ENCODE assay signal across 19 cellular contexts in genomic region chr3:141039573-141039972, GRCh38. TPM values are rescaled to one million over a fixed set of nuclear protein-coding genes. Genes with fewer than 3 reads are reported as not detected.
"Had no signal": no experiment of that assay in that cellular context is flagged by ENCODE, and none has a peak within 500 bp of the region (broad histone marks: within the 10 kb centered on the region; RNA-seq: fewer than 3 reads in every experiment).

No MANE protein-coding gene starts in this region.

- H3K36me3 Mint-ChIP-seq: activated naive CD8-positive, alpha-beta T cell; brain; memory B cell had no signal

- DNase-seq: activated CD4-positive, alpha-beta T cell treated with anti-CD3 and anti-CD28 coated beads for 1 hour; activated CD4-positive, alpha-beta T cell treated with anti-CD3 and anti-CD28 coated beads, Interleukin-2, amount 50 U/mL, for 48 hours; activated effector memory CD4-positive, alpha-beta T cell treated with anti-CD3 and anti-CD28 coated beads, Interleukin-2, amount 50 U/mL, for 16 hours; activated T-cell treated with anti-CD3 and anti-CD28 coated beads, Interleukin-2, amount 50 U/mL, for 4 hours; amygdala; esophagus squamous epithelium; heart left ventricle; ovary; stimulated activated CD4-positive, alpha-beta T cell treated with anti-CD3 and anti-CD28 coated beads, Interleukin-4, amount 100 ng/mL, for 24 hours; stimulated activated naive CD8-positive, alpha-beta T cell treated with anti-CD3 and anti-CD28 coated beads, Interleukin-15, amount 100 ng/mL, for 72 hours; testis; upper lobe of right lung had no signal

- H3K4me1 ChIP-seq: esophagus squamous epithelium, heart left ventricle, testis, upper lobe of right lung had no signal

- H3K4me1 Mint-ChIP-seq: brain; memory B cell; stimulated activated naive CD8-positive, alpha-beta T cell treated with anti-CD3 and anti-CD28 coated beads, Interleukin-15, amount 100 ng/mL, for 72 hours had no signal

- H3K9me3 Mint-ChIP-seq: activated T-cell treated with anti-CD3 and anti-CD28 coated beads, Interleukin-2, amount 50 U/mL, for 4 hours; brain; dendritic cell treated with granulocyte-macrophage colony-stimulating factor and Interleukin-4, amounts not matched to agents 40 ng/mL and 50 ng/mL, for 4 days; memory B cell; stimulated activated naive CD8-positive, alpha-beta T cell treated with anti-CD3 and anti-CD28 coated beads, Interleukin-15, amount 100 ng/mL, for 72 hours; T-helper 2 cell treated with Interferon-gamma antibody and Interleukin-4, amounts not matched to agents 5 μg/mL and 100 μg/mL, for 36 hours had no signal

- ATAC-seq: activated T-cell treated with anti-CD3 and anti-CD28 coated beads, Interleukin-2, amount 50 U/mL, for 4 hours; heart left ventricle; left lobe of liver; stimulated activated naive CD8-positive, alpha-beta T cell treated with anti-CD3 and anti-CD28 coated beads, Interleukin-15, amount 100 ng/mL, for 72 hours; upper lobe of right lung had no signal

- H3K27me3 ChIP-seq: heart left ventricle, ovary, testis, upper lobe of right lung had no signal

- H3K27ac ChIP-seq: esophagus squamous epithelium, heart left ventricle, ovary, testis, upper lobe of right lung had no signal

- FAIRE-seq: frontal cortex had no signal

- H3K9me3 ChIP-seq: esophagus squamous epithelium, heart left ventricle, ovary, testis, upper lobe of right lung had no signal

- H3K4me3 ChIP-seq: esophagus squamous epithelium, heart left ventricle, ovary, testis, upper lobe of right lung had no signal

- H3K36me3 ChIP-seq: esophagus squamous epithelium, heart left ventricle, ovary, upper lobe of right lung had no signal

- H3K4me3 Mint-ChIP-seq: activated naive CD8-positive, alpha-beta T cell; activated T-cell treated with anti-CD3 and anti-CD28 coated beads, Interleukin-2, amount 50 U/mL, for 4 hours; brain; dendritic cell treated with granulocyte-macrophage colony-stimulating factor and Interleukin-4, amounts not matched to agents 40 ng/mL and 50 ng/mL, for 4 days; memory B cell; stimulated activated naive CD8-positive, alpha-beta T cell treated with anti-CD3 and anti-CD28 coated beads, Interleukin-15, amount 100 ng/mL, for 72 hours; T-helper 2 cell treated with Interferon-gamma antibody and Interleukin-4, amounts not matched to agents 5 μg/mL and 100 μg/mL, for 36 hours had no signal

- H3K27ac Mint-ChIP-seq: activated naive CD8-positive, alpha-beta T cell; brain; dendritic cell treated with granulocyte-macrophage colony-stimulating factor and Interleukin-4, amounts not matched to agents 40 ng/mL and 50 ng/mL, for 4 days; memory B cell; stimulated activated naive CD8-positive, alpha-beta T cell treated with anti-CD3 and anti-CD28 coated beads, Interleukin-15, amount 100 ng/mL, for 72 hours; T-helper 2 cell treated with Interferon-gamma antibody and Interleukin-4, amounts not matched to agents 5 μg/mL and 100 μg/mL, for 36 hours had no signal

RNA-seq across cellular contexts. Expression of gene SPSB4, which starts 11.6 kb away (rescaled TPM):
- total RNA-seq: activated T-cell treated with anti-CD3 and anti-CD28 coated beads, Interleukin-2, amount 50 U/mL, for 4 hours; esophagus squamous epithelium had no signal
